13 cellular contexts compared by ENCODE assay signal in the genomic region with DNA sequence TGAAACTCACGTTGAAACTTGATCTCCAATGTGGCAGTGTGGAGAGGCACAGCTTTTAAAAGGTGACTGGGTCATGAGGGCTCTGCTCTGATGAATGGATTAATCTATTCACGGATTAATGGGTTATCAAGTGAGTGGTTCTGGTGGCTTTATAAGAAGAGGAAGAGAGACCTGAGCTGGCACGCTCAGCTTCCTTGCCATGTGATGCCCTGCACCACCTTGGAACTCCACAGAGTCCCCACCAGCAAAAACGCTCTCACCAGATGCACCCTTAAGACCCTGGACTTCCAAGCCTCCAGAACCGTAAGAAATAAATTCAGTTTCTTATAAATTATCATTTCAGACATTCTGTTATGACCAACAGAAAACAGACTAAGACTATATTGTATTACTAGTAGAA. TPM values are rescaled to one million over a fixed set of nuclear protein-coding genes. Genes with fewer than 3 reads are reported as not detected.
DNase-seq lines count a peak whose midpoint lies in the region; ATAC-seq and TF ChIP-seq lines count a peak whose summit lies in the region.
"Had no signal": no experiment of that assay in that cellular context is flagged by ENCODE, and none has a peak within 500 bp of the region (broad histone marks: within the 10 kb centered on the region; RNA-seq: fewer than 3 reads in every experiment).

No MANE protein-coding gene starts in this region.

- H3K9me3 ChIP-seq in CD8-positive, alpha-beta memory T cell (ENCODE audit: low read length) = no peaks in the 10 kb centered on the region
- no peaks in the 10 kb centered on the region for H3K9me3 ChIP-seq in HUES6 (ENCODE audit: control insufficient read depth, insufficient read depth, low read depth, low read length)

- no peaks in the 10 kb centered on the region for H3K27me3 Mint-ChIP-seq in CD8-positive, alpha-beta memory T cell
- H3K27me3 Mint-ChIP-seq in activated naive CD8-positive, alpha-beta T cell = no peaks in the 10 kb centered on the region
- H3K27me3 Mint-ChIP-seq in nephron (ENCODE audit: low read depth) = peaks cover 4% of the 10 kb centered on the region

- peaks cover 0 to 48% (median 4%) of the 10 kb centered on the region in 3 donors for H3K36me3 Mint-ChIP-seq in CD8-positive, alpha-beta memory T cell
- no peaks in the 10 kb centered on the region for H3K36me3 Mint-ChIP-seq in activated naive CD8-positive, alpha-beta T cell
- peaks cover 9% of the 10 kb centered on the region for H3K36me3 Mint-ChIP-seq in nephron (ENCODE audit: low read depth)

- peak overlapping the region; percentile 85 for H3K4me3 ChIP-seq in CD8-positive, alpha-beta memory T cell (ENCODE audit: low read length)
- peak overlapping the region; percentile 95; the same call in 1 of the 2 replicates for H3K4me3 ChIP-seq in HUES6 (ENCODE audit: low read depth, low read length)

- POLR2A ChIA-PET in CD8-positive, alpha-beta memory T cell (lab: Charles Lee) = interaction anchor here (0.6 to 3.9 kb wide), 3 partner anchors 11 to 98 kb away, joined by 3 to 36 read pairs (median 4); a partner anchor contains a TSS

- H3K9me3 Mint-ChIP-seq in CD8-positive, alpha-beta memory T cell = no peaks in the 10 kb centered on the region
- no peaks in the 10 kb centered on the region for H3K9me3 Mint-ChIP-seq in activated naive CD8-positive, alpha-beta T cell (ENCODE audit: low read depth)
- no peaks in the 10 kb centered on the region for H3K9me3 Mint-ChIP-seq in nephron
- H3K9me3 Mint-ChIP-seq: HFFc6 had no signal

- TF ChIP-seq CTCF in nephron (IDR thresholded peaks at IDR 0.05; ENCODE audit: unreplicated experiment in 3 of 3) = no peak

- peak overlapping the region; percentile 85 to 98 (median 95) for H3K4me3 Mint-ChIP-seq in CD8-positive, alpha-beta memory T cell
- H3K4me3 Mint-ChIP-seq in activated naive CD8-positive, alpha-beta T cell = peak overlapping the region; percentile 89
- peak overlapping the region; percentile 70 to 85 (median 85) for H3K4me3 Mint-ChIP-seq in nephron

- ATAC-seq in HG03442 (IDR thresholded peaks at IDR 0.05; ENCODE audit: unreplicated experiment) = no peak

- no peaks in the 10 kb centered on the region for H3K27me3 ChIP-seq in CD8-positive, alpha-beta memory T cell (ENCODE audit: insufficient read depth, low read length, poor library complexity, severe bottlenecking)
- peaks cover 15% of the 10 kb centered on the region for H3K27me3 ChIP-seq in HUES6 (ENCODE audit: control insufficient read depth, insufficient read depth, low read length)

- H3K4me1 ChIP-seq in CD8-positive, alpha-beta memory T cell (ENCODE audit: insufficient read depth, low read length) = peaks cover 65% of the 10 kb centered on the region
- peaks cover 35% of the 10 kb centered on the region for H3K4me1 ChIP-seq in HUES6 (ENCODE audit: control insufficient read depth, insufficient read depth, low read length)

- H3K27ac ChIP-seq in CD8-positive, alpha-beta memory T cell (ENCODE audit: low read depth, low read length) = no peak overlapping the region
- no peak overlapping the region for H3K27ac ChIP-seq in HUES6 (ENCODE audit: low read depth, low read length)

- no peaks in the 10 kb centered on the region for H3K36me3 ChIP-seq in CD8-positive, alpha-beta memory T cell (ENCODE audit: insufficient read depth, low read length)
- no peaks in the 10 kb centered on the region for H3K36me3 ChIP-seq in HUES6 (ENCODE audit: control insufficient read depth, insufficient read depth, low read length)

- CTCF ChIA-PET in CD8-positive, alpha-beta memory T cell (lab: Charles Lee) = interaction anchor here (0.6 to 1.4 kb wide), 3 partner anchors 16 to 269 kb away, joined by 3 read pairs; a partner anchor contains a TSS

- peak overlapping the region; percentile 62 to 95 (median 88) for H3K27ac Mint-ChIP-seq in CD8-positive, alpha-beta memory T cell
- H3K27ac Mint-ChIP-seq in activated naive CD8-positive, alpha-beta T cell = peak overlapping the region; percentile 88
- H3K27ac Mint-ChIP-seq in nephron = no peak overlapping the region
- H3K27ac Mint-ChIP-seq: HFFc6 had no signal

- no peak overlapping the region for H3K9ac ChIP-seq in HUES6 (ENCODE audit: low read length)

- H3K4me1 Mint-ChIP-seq in CD8-positive, alpha-beta memory T cell = peaks cover 74 to 82% (median 81%) of the 10 kb centered on the region in 3 donors
- H3K4me1 Mint-ChIP-seq in activated naive CD8-positive, alpha-beta T cell (ENCODE audit: low read depth) = peaks cover 74% of the 10 kb centered on the region
- peaks cover 48% of the 10 kb centered on the region for H3K4me1 Mint-ChIP-seq in nephron

- no peak for DNase-seq in CD8-positive, alpha-beta memory T cell
- DNase-seq in ecto neural progenitor cell (ENCODE audit: low spot score) = no peak
- DNase-seq in EL = no peak
- no peak for DNase-seq in effector CD8-positive, alpha-beta T cell (lab: John Stamatoyannopoulos, UW)
- DNase-seq: activated CD4-positive, CD25-positive, alpha-beta regulatory T cell; HFFc6; NCI-H1694 treated with DMSO at 0.1 percent for 48 hours; small intestine had no signal

RNA-seq across cellular contexts. Expression of a gene that starts 2.6 kb away (rescaled TPM):
- total RNA-seq in CD8-positive, alpha-beta memory T cell = 100 to 1,000 TPM; 106 to 109 TPM
- 209 TPM for polyA plus RNA-seq in CD8-positive, alpha-beta memory T cell

RNA-seq across cellular contexts. Expression of a gene that starts 43.2 kb away (rescaled TPM):
- under 1 TPM in 1 of 2 experiments, not detected in 1; 0.20 TPM for total RNA-seq in CD8-positive, alpha-beta memory T cell
- not detected for polyA plus RNA-seq in CD8-positive, alpha-beta memory T cell
- total RNA-seq: Daoy had no signal

Comparison
In these comparisons a context has a peak if more than half of its experiments do, and no peak if none do; other contexts are left out.
1. H3K27ac Mint-ChIP-seq: peak in CD8-positive, alpha-beta memory T cell (8 of 8) and activated naive CD8-positive, alpha-beta T cell (single experiment); none in nephron (0 of 3).
2. Peak in every context shown above with its lines, with median percentiles within 50 percentile points of each other: H3K4me3 Mint-ChIP-seq.